In genomic region chr3:174287601-174288180, GRCh38 we compare ENCODE assay signal across 18 cellular contexts.
DNase-seq lines count a peak whose midpoint lies in the region; ATAC-seq and TF ChIP-seq lines count a peak whose summit lies in the region.
"Had no signal": no experiment of that assay in that cellular context is flagged by ENCODE, and none has a peak within 500 bp of the region (broad histone marks: within the 10 kb centered on the region; RNA-seq: fewer than 3 reads in every experiment).

No MANE protein-coding gene starts in this region.

- no peak overlapping the region for H3K9ac ChIP-seq in mesendoderm (ENCODE audit: low read length)

- no peaks in the 10 kb centered on the region for H3K79me2 ChIP-seq in mesendoderm (ENCODE audit: control insufficient read depth, insufficient read depth, low read length)

- H2BK5ac ChIP-seq in mesendoderm (ENCODE audit: low read length): no peak overlapping the region

- H3K79me1 ChIP-seq in mesendoderm (ENCODE audit: low read length): no peaks in the 10 kb centered on the region

- no peaks in the 10 kb centered on the region for H3K4me1 ChIP-seq in mesendoderm (ENCODE audit: control insufficient read depth, low read depth, low read length)
- H3K4me1 ChIP-seq: A549 had no signal

- no peak overlapping the region for H2BK15ac ChIP-seq in mesendoderm (replicated peaks; ENCODE audit: low read depth)

- no peak overlapping the region for H4K5ac ChIP-seq in mesendoderm (ENCODE audit: low read length)

- H3K36me3 ChIP-seq in mesendoderm (ENCODE audit: control insufficient read depth, insufficient read depth, low read length): no peaks in the 10 kb centered on the region

- in situ Hi-C loops in GM13977 (cut with MboI; ENCODE audit: low pct_unique_long_range_greater_than_20kb, low sequenced_read_pairs, unreplicated experiment): no loop called here

- H4K8ac ChIP-seq in mesendoderm (ENCODE audit: low read depth, low read length): no peak overlapping the region

- POLR2A ChIA-PET in HEK293T (lab: Yijun Ruan, JAX): no interaction called here

- DNase-seq in EH (ENCODE audit: low read depth) (peak; percentile 4), HEK293T (ENCODE audit: extremely low spot score) (peak; percentile 16), epithelial cell of esophagus (ENCODE audit: low read depth) (peak; percentile 25), mesendoderm (peak; percentile 31), GM13977 (ENCODE audit: low spot score) (no peak), retina (no peak)
- no peak for DNase-seq in stimulated activated CD4-positive, alpha-beta T cell treated with anti-CD3 and anti-CD28 coated beads, Interleukin-15, amount 100 ng/mL, for 24 hours
- DNase-seq: CD4-positive, CD25-positive, alpha-beta regulatory T cell; Karpas-422; NCI-H1694; NCI-H2081 treated with DMSO at 0.1 percent for 48 hours; NCI-H446 treated with DMSO at 0.1 percent for 48 hours; NCI-H526 treated with DMSO at 0.1 percent for 48 hours; PC-9; RPMI8226; SHP77 had no signal

- no peak overlapping the region for H3K56ac ChIP-seq in mesendoderm (ENCODE audit: low read length)

- no peak overlapping the region for H2AK5ac ChIP-seq in mesendoderm (ENCODE audit: low read length)

- no peak for ATAC-seq in GM18505 (IDR thresholded peaks at IDR 0.05; ENCODE audit: unreplicated experiment)
- ATAC-seq: A549 had no signal

- CTCF ChIA-PET in HEK293T (lab: Yijun Ruan, JAX): no interaction called here

- H3K27ac ChIP-seq in mesendoderm (ENCODE audit: low read depth, low read length): no peak overlapping the region
- H3K27ac ChIP-seq: A549, PC-9 had no signal

- no peaks in the 10 kb centered on the region for H3K27me3 ChIP-seq in mesendoderm (ENCODE audit: insufficient read depth, low read length, poor library complexity)

- no peak overlapping the region for H2BK120ac ChIP-seq in mesendoderm (ENCODE audit: low read depth, low read length)

- H3K4me2 ChIP-seq in mesendoderm (ENCODE audit: low read length): no peak overlapping the region
- H3K4me2 ChIP-seq: A549, PC-9 had no signal

- no peak overlapping the region for H3K18ac ChIP-seq in mesendoderm (ENCODE audit: low read length)

- TF ChIP-seq POLR2A in GM18505 (IDR thresholded peaks at IDR 0.05; ENCODE audit: borderline replicate concordance, extremely low read depth, insufficient read depth, insufficient read length): no peak

- WGBS in mesendoderm (ENCODE audit: extremely low coverage, insufficient coverage, low lambda C conversion rate): no CpG with 5 or more reads among the region's 1 CpG

- no peak overlapping the region for H3K23ac ChIP-seq in mesendoderm (ENCODE audit: low read length)

- H3K4ac ChIP-seq in mesendoderm (ENCODE audit: low read depth, low read length): no peak overlapping the region

- H3K4me3 ChIP-seq in epithelial cell of esophagus (ENCODE audit: low read length) (no peak overlapping the region), mesendoderm (ENCODE audit: low read length) (no peak overlapping the region)
- H3K4me3 ChIP-seq: A549, PC-9 had no signal

- TF ChIP-seq CTCF in epithelial cell of esophagus (IDR thresholded peaks at IDR 0.05; ENCODE audit: insufficient read depth, low read depth, low read length, missing control alignments): no peak
- TF ChIP-seq CTCF in GM13977 (IDR thresholded peaks at IDR 0.05; ENCODE audit: extremely low read depth, insufficient read depth, missing control alignments): no peak

TF ChIP-seq in HEK293T, 16 proteins besides CTCF, POLR2A, EP300 and RAD21:
- TF ChIP-seq PKNOX1 (IDR thresholded peaks at IDR 0.05): peak; percentile 16; the same call in 1 of the 2 replicates
- peak; percentile 51; the same call in 1 of the 2 replicates for TF ChIP-seq L3MBTL2 (conservative IDR thresholded peaks at IDR 0.05)
- TF ChIP-seq FOXM1 (IDR thresholded peaks at IDR 0.05; ENCODE audit: borderline replicate concordance): no peak
- TF ChIP-seq LEF1 (IDR thresholded peaks at IDR 0.05; ENCODE audit: borderline replicate concordance): no peak
- no peak for TF ChIP-seq NFRKB (IDR thresholded peaks at IDR 0.05)
- no peak for TF ChIP-seq ZNF384 (IDR thresholded peaks at IDR 0.05)
- TF ChIP-seq CTBP1 (IDR thresholded peaks at IDR 0.05; ENCODE audit: borderline replicate concordance): 0 out of 2 replicates have a peak, but pooled peaks have one; percentile 53

Comparison
In these comparisons a context has a peak if more than half of its experiments do, and no peak if none do; other contexts are left out.
1. DNase-seq: peak in EH (single experiment), HEK293T (single experiment), epithelial cell of esophagus (single experiment) and mesendoderm (single experiment); none in GM13977 (single experiment), stimulated activated CD4-positive, alpha-beta T cell treated with anti-CD3 and anti-CD28 coated beads, Interleukin-15, amount 100 ng/mL, for 24 hours (single experiment) and retina (single experiment).